In the genomic region with DNA sequence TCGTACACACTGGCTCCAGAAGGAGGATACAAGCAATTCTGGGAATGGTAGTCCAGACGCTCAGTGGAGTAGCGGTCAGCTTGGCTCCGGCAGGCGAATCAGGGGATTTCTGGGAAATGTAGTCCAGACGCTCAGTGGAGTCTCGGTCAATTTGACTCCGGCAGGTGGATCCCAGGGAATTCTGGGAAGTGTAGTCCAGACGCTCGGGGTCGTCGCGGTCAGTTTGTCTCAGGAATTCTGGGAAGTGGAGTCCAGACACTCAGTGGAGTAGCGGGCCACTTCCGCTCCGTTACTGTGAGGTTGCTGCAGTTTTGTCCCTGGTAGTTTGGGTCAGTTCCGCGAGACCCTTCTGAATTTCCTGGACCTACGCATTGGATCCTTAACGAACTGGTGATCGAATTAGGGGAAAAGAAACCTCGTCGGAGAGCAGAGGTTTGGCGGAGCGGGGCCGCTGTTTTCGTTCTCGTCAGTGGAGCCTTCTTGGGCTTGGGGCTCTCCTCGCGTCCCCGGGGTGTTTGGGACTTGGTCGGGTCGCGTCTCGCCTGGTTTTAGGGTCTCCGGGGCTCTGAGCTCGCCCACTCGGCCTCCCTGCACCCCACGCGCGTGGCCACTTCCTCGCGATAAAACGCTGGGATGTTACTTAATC, we compare ENCODE assay signal across 8 cellular contexts. TPM values are rescaled to one million over a fixed set of nuclear protein-coding genes. Genes with fewer than 3 reads are reported as not detected.
DNase-seq lines count a peak whose midpoint lies in the region; ATAC-seq and TF ChIP-seq lines count a peak whose summit lies in the region.

A gene (plus strand): TSS at position 262 of the 646 bp plus-strand sequence. CDS start 2,429 bp downstream, outside the sequence.

- H3K4me3 ChIP-seq in ascending aorta, result peak within 1 kb of the TSS; percentile 79 to 84
- peak within 1 kb of the TSS; percentile 69 to 84 for H3K4me3 ChIP-seq in right atrium auricular region
- peak within 1 kb of the TSS; percentile 72 for H3K4me3 ChIP-seq in prostate gland
- peak within 1 kb of the TSS; percentile 89 for H3K4me3 ChIP-seq in urinary bladder (ENCODE audit: low read depth, low read length)

- peak within 1 kb of the TSS; percentile 96 for H3K4me3 Mint-ChIP-seq in T-helper 1 cell treated with Interleukin-12 subunit alpha and Interleukin-12 subunit beta and Interleukin-4 antibody, amounts not matched to agents 30 μg/mL and 1 μg/mL, for 36 hours

- H3K27ac Mint-ChIP-seq in T-helper 1 cell treated with Interleukin-12 subunit alpha and Interleukin-12 subunit beta and Interleukin-4 antibody, amounts not matched to agents 30 μg/mL and 1 μg/mL, for 36 hours, result peak within 1 kb of the TSS; percentile 76

- H3K36me3 Mint-ChIP-seq in T-helper 1 cell treated with Interleukin-12 subunit alpha and Interleukin-12 subunit beta and Interleukin-4 antibody, amounts not matched to agents 30 μg/mL and 1 μg/mL, for 36 hours (ENCODE audit: low read depth), result peaks cover 32% of the 10 kb centered on the region

- peaks cover 35% of the 10 kb centered on the region for H3K9me3 Mint-ChIP-seq in T-helper 1 cell treated with Interleukin-12 subunit alpha and Interleukin-12 subunit beta and Interleukin-4 antibody, amounts not matched to agents 30 μg/mL and 1 μg/mL, for 36 hours

- DNase-seq in GM13976 (ENCODE audit: low spot score) (peak; percentile 89), NCI-H1436 treated with DMSO at 0.1 percent for 48 hours (lab: John Stamatoyannopoulos, UW) (peak; percentile 82), ascending aorta (ENCODE audit: low spot score in 2 of 2) (peak; percentile 92 to 99), right atrium auricular region (ENCODE audit: low spot score) (peak; percentile 98), prostate gland (ENCODE audit: low spot score) (peak; percentile 99)

- WGBS in prostate gland, result 1% methylated on average over 42 of the region's 44 CpGs
- under 1% methylated on average over 44 of the region's 44 CpGs for WGBS in urinary bladder

- no peak for TF ChIP-seq POLR2A in prostate gland (IDR thresholded peaks at IDR 0.05)

- H3K4me1 Mint-ChIP-seq in T-helper 1 cell treated with Interleukin-12 subunit alpha and Interleukin-12 subunit beta and Interleukin-4 antibody, amounts not matched to agents 30 μg/mL and 1 μg/mL, for 36 hours (ENCODE audit: low read depth), result peaks cover 18% of the 10 kb centered on the region

- H3K4me1 ChIP-seq in ascending aorta, result peaks cover 0 to 8% of the 10 kb centered on the region in 2 donors
- H3K4me1 ChIP-seq in right atrium auricular region, result peaks cover 0 to 18% of the 10 kb centered on the region in 2 donors
- H3K4me1 ChIP-seq in prostate gland (replicated peaks), result no peaks in the 10 kb centered on the region
- no peaks in the 10 kb centered on the region for H3K4me1 ChIP-seq in urinary bladder (ENCODE audit: insufficient read depth)

- no peak for TF ChIP-seq CTCF in GM13976 (IDR thresholded peaks at IDR 0.05; ENCODE audit: borderline replicate concordance, control extremely low read depth, extremely low read depth, insufficient read depth, missing control alignments)
- no peak for TF ChIP-seq CTCF in ascending aorta (IDR thresholded peaks at IDR 0.05)
- no peak for TF ChIP-seq CTCF in right atrium auricular region (IDR thresholded peaks at IDR 0.05)
- peak in 1 of 4 experiments; percentile 37 for TF ChIP-seq CTCF in prostate gland (IDR thresholded peaks at IDR 0.05)

- H3K27ac ChIP-seq in ascending aorta (peak within 1 kb of the TSS; percentile 73 to 82), right atrium auricular region (peak within 1 kb of the TSS; percentile 70 to 80), prostate gland (peak within 1 kb of the TSS; percentile 65 to 72), urinary bladder (ENCODE audit: low read depth) (peak within 1 kb of the TSS; percentile 62)

- intact Hi-C loops in ascending aorta (cut with DNase I), result loop anchor here (1.0 to 10.0 kb wide), 11 partner anchors 19 to 288 kb away; a partner anchor contains a TSS
- intact Hi-C loops in prostate gland (cut with DNase I), result loop anchor here (5.0 kb wide), 2 partner anchors 54 to 99 kb away; a partner anchor contains a TSS

- H3K9me3 ChIP-seq in ascending aorta, result peaks cover 19 to 41% of the 10 kb centered on the region in 2 donors
- H3K9me3 ChIP-seq in right atrium auricular region, result peaks cover 8 to 20% of the 10 kb centered on the region in 2 donors
- no peaks in the 10 kb centered on the region for H3K9me3 ChIP-seq in prostate gland

- peak; percentile 96 for ATAC-seq in HG02840 (IDR thresholded peaks at IDR 0.05; ENCODE audit: low FRiP score, unreplicated experiment)

- H3K27me3 Mint-ChIP-seq in T-helper 1 cell treated with Interleukin-12 subunit alpha and Interleukin-12 subunit beta and Interleukin-4 antibody, amounts not matched to agents 30 μg/mL and 1 μg/mL, for 36 hours (ENCODE audit: low read depth), result no peaks in the 10 kb centered on the region

- H3K27me3 ChIP-seq in ascending aorta (no peaks in the 10 kb centered on the region), right atrium auricular region (no peaks in the 10 kb centered on the region), prostate gland (replicated peaks; ENCODE audit: insufficient read depth) (no peaks in the 10 kb centered on the region)

- peaks cover 17 to 19% of the 10 kb centered on the region in 2 donors for H3K36me3 ChIP-seq in ascending aorta
- H3K36me3 ChIP-seq in right atrium auricular region, result peaks cover 23% of the 10 kb centered on the region
- peaks cover 0 to 4% of the 10 kb centered on the region in 2 donors for H3K36me3 ChIP-seq in prostate gland
- peaks cover 3% of the 10 kb centered on the region for H3K36me3 ChIP-seq in urinary bladder (ENCODE audit: insufficient read depth)

- in situ Hi-C loops in GM13976 (cut with MboI; ENCODE audit: low sequenced_read_pairs, unreplicated experiment), result no loop called here

RNA-seq across cellular contexts. Expression of the gene that starts here (rescaled TPM):
- total RNA-seq in ascending aorta (3.3 TPM), right atrium auricular region (1 to 10 TPM; 2.2 to 2.8 TPM), prostate gland (1 to 10 TPM; 3.0 to 4.9 TPM), urinary bladder (13.5 TPM)
- polyA plus RNA-seq in urinary bladder, result 2.6 TPM

Comparison
In these comparisons a context has a peak if more than half of its experiments do, and no peak if none do; other contexts are left out.
1. Peak in every context shown above with its lines: DNase-seq, ATAC-seq, H3K4me3 ChIP-seq and H3K27ac ChIP-seq.